Comparison of ENCODE assay signal across 8 cellular contexts in the genomic region with DNA sequence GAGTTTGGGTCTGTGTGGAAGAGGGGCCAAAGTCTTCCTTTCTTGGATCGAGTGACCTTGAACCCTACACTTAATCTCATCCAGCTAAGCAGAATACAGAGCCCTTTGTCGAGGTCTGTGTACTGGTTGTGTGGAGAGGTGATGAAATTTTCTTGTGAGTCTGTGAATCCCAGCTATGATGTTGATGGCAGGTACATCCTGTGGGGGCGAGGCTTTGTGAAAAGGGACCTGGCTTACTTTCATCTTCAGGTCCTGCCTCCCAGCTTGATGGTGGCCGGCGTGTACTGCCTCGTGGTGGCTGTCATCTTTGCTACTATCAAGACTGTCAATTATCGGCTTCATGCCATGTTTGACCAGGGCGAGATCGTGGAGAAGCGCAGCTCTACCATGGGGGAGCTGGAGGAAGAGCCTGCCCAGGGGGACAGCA. TPM values are rescaled to one million over a fixed set of nuclear protein-coding genes. Genes with fewer than 3 reads are reported as not detected.
DNase-seq lines count a peak whose midpoint lies in the region; ATAC-seq, FAIRE-seq and TF ChIP-seq lines count a peak whose summit lies in the region.

No MANE protein-coding gene starts in this region.

- no peaks in the 10 kb centered on the region for H4K20me1 ChIP-seq in KMS-11 (ENCODE audit: insufficient read depth)

- CTCF ChIA-PET in A549 (lab: Yijun Ruan, JAX) = interaction anchor here (1.0 to 1.7 kb wide), 5 partner anchors 10 to 406 kb away, joined by 3 to 17 read pairs (median 4); no protein-coding TSS in a partner anchor

- H2AFZ ChIP-seq in KMS-11 (ENCODE audit: low read depth) = no peak overlapping the region

- TF ChIP-seq RAD21 in A549 (conservative IDR thresholded peaks at IDR 0.05 in 1 of 2, IDR thresholded peaks at IDR 0.05 in 1 of 2) = no peak

- DNase-seq in A549 (ENCODE audit: low read depth in 1 of 2, low spot score in 1 of 2) (no peak), bronchial epithelial cell (ENCODE audit: low read depth) (no peak), hippocampal formation (lab: John Stamatoyannopoulos, UW) (no peak), G401 (ENCODE audit: low spot score) (no peak), NCI-H1105 (lab: John Stamatoyannopoulos, UW) (no peak)

- no peak for TF ChIP-seq CTCF in A549 (IDR thresholded peaks at IDR 0.05)
- no peak for TF ChIP-seq CTCF in KMS-11 (conservative IDR thresholded peaks at IDR 0.05; ENCODE audit: low read depth, low read length)
- TF ChIP-seq CTCF in bronchial epithelial cell (IDR thresholded peaks at IDR 0.05; ENCODE audit: insufficient read depth, low read length, severe bottlenecking) = no peak

- POLR2A ChIA-PET in A549 (lab: Yijun Ruan, JAX) = no interaction called here

- H3K79me2 ChIP-seq in KMS-11 (ENCODE audit: insufficient read depth, low read depth) = peaks cover 42% of the 10 kb centered on the region

- peak overlapping the region; percentile 87 for H3K4me3 ChIP-seq in A549
- H3K4me3 ChIP-seq in KMS-11 (IDR thresholded peaks at IDR 0.05; ENCODE audit: insufficient read depth, low read depth, low read length) = no peak overlapping the region
- H3K4me3 ChIP-seq in bronchial epithelial cell (ENCODE audit: low read depth, low read length) = peak overlapping the region; percentile 88
- H3K4me3 ChIP-seq in muscle layer of duodenum (ENCODE audit: low read depth in 1 of 2, low read length in 2 of 2) = peak overlapping the region; percentile 76 to 86

- FAIRE-seq in A549 (lab: Jason Lieb, UNC) (no peak), bronchial epithelial cell (lab: Jason Lieb, UNC) (no peak)

- H3K9ac ChIP-seq in KMS-11 = peak overlapping the region; percentile 55; the same call in 1 of the 2 replicates

- 59% methylated on average over 9 of the region's 10 CpGs for WGBS in A549 (ENCODE audit: missing lambda C conversion rate)

- TF ChIP-seq POLR2A in A549 (IDR thresholded peaks at IDR 0.05; ENCODE audit: low read length) = no peak

- H3K36me3 ChIP-seq in KMS-11 (ENCODE audit: insufficient read depth) (no peaks in the 10 kb centered on the region), bronchial epithelial cell (ENCODE audit: control insufficient read depth, insufficient read depth, low read length) (peaks cover 31% of the 10 kb centered on the region), muscle layer of duodenum (ENCODE audit: control insufficient read depth in 1 of 2, insufficient read depth in 2 of 2, low read length in 2 of 2) (peaks cover 8 to 43% of the 10 kb centered on the region in 2 donors)

- no peak for TF ChIP-seq EP300 in A549 (IDR thresholded peaks at IDR 0.05)

- H3K4me1 ChIP-seq in A549 (peaks cover 28% of the 10 kb centered on the region), KMS-11 (ENCODE audit: low read depth, poor library complexity, severe bottlenecking) (peaks cover 31% of the 10 kb centered on the region), muscle layer of duodenum (ENCODE audit: control insufficient read depth in 1 of 2, insufficient read depth in 2 of 2, low read length in 2 of 2) (peaks cover 6 to 37% of the 10 kb centered on the region in 2 donors)

- no peak for ATAC-seq in A549
- no peak for ATAC-seq in GM21576 (IDR thresholded peaks at IDR 0.05; ENCODE audit: unreplicated experiment)

- in situ Hi-C loops in G401 (cut with HindIII; ENCODE audit: low sequenced_read_pairs) = no loop called here

- H3K27me3 ChIP-seq in KMS-11 (ENCODE audit: insufficient read depth, low read depth) = no peaks in the 10 kb centered on the region
- no peaks in the 10 kb centered on the region for H3K27me3 ChIP-seq in bronchial epithelial cell (ENCODE audit: control insufficient read depth, insufficient read depth, low read length)
- H3K27me3 ChIP-seq in muscle layer of duodenum (ENCODE audit: low read depth, low read length) = no peaks in the 10 kb centered on the region

- H3K9me3 ChIP-seq in A549 (no peaks in the 10 kb centered on the region), muscle layer of duodenum (ENCODE audit: control insufficient read depth in 1 of 2, low read length in 2 of 2) (no peaks in the 10 kb centered on the region)

- H3K4me2 ChIP-seq in A549 = peak overlapping the region; percentile 98
- H3K4me2 ChIP-seq in KMS-11 = peak overlapping the region; percentile 97

- H3K27ac ChIP-seq in A549 = peak overlapping the region; percentile 86 to 98
- no peak overlapping the region for H3K27ac ChIP-seq in KMS-11
- H3K27ac ChIP-seq in muscle layer of duodenum (ENCODE audit: low read length) = peak overlapping the region; percentile 39

TF ChIP-seq in A549, 52 proteins besides CTCF, POLR2A, EP300 and RAD21 (continues in another document):
- TF ChIP-seq FOSL2 (IDR thresholded peaks at IDR 0.05) (no peak), FOSL2 (CRISPR knock-in tag; IDR thresholded peaks at IDR 0.05) (no peak), CEBPB (IDR thresholded peaks at IDR 0.05) (no peak), ZFP36 (IDR thresholded peaks at IDR 0.05; ENCODE audit: borderline replicate concordance, partially characterized antibody) (no peak), SMC3 (IDR thresholded peaks at IDR 0.05) (no peak), HDAC2 (IDR thresholded peaks at IDR 0.05) (no peak), MAZ (IDR thresholded peaks at IDR 0.05; ENCODE audit: borderline replicate concordance, low read depth, low read length) (no peak), KDM1A (IDR thresholded peaks at IDR 0.05; ENCODE audit: low read depth) (no peak), NR3C1 (IDR thresholded peaks at IDR 0.05) (no peak), HOXB5 (CRISPR knock-in tag; IDR thresholded peaks at IDR 0.05) (no peak), JUNB (IDR thresholded peaks at IDR 0.05) (no peak)
- TF ChIP-seq, protein P1, sequence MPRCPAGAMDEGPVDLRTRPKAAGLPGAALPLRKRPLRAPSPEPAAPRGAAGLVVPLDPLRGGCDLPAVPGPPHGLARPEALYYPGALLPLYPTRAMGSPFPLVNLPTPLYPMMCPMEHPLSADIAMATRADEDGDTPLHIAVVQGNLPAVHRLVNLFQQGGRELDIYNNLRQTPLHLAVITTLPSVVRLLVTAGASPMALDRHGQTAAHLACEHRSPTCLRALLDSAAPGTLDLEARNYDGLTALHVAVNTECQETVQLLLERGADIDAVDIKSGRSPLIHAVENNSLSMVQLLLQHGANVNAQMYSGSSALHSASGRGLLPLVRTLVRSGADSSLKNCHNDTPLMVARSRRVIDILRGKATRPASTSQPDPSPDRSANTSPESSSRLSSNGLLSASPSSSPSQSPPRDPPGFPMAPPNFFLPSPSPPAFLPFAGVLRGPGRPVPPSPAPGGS (IDR thresholded peaks at IDR 0.05) = no peak
- TF ChIP-seq, protein P2, sequence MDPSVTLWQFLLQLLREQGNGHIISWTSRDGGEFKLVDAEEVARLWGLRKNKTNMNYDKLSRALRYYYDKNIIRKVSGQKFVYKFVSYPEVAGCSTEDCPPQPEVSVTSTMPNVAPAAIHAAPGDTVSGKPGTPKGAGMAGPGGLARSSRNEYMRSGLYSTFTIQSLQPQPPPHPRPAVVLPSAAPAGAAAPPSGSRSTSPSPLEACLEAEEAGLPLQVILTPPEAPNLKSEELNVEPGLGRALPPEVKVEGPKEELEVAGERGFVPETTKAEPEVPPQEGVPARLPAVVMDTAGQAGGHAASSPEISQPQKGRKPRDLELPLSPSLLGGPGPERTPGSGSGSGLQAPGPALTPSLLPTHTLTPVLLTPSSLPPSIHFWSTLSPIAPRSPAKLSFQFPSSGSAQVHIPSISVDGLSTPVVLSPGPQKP (IDR thresholded peaks at IDR 0.05; ENCODE audit: low read depth, low read length) = no peak

RNA-seq across cellular contexts. Expression of a gene that starts 1.0 kb away (rescaled TPM):
- polyA plus RNA-seq in A549 (2011; rRNA removed) (14.2 and 17.2 TPM in 2 replicates), A549 (2017; fragmentation: RNase III; extraction: RNeasy Plus Mini Kit Qiagen cat#74134 plus additional on column Dnase treatment) (26.6 to 30.8 TPM (median 29.7 TPM) in 3 replicates)
- 37.5 and 49.6 TPM in 2 replicates for polyA plus RNA-seq in A549 (2012; cell fraction: cytosol; rRNA removed)
- 142 and 197 TPM in 2 replicates for polyA plus RNA-seq in A549 (2012; cell fraction: nucleus; rRNA removed)
- polyA minus RNA-seq in A549 (2011; rRNA and poly(A)+ RNA removed) = 22.9 and 35.0 TPM in 2 replicates
- total RNA-seq in bronchial epithelial cell = 5.3 and 10.2 TPM in 2 replicates
- 27.4 and 29.0 TPM in 2 replicates for total RNA-seq in G401 (2014; rRNA removed; shearing (Covaris generic))

RNA-seq across cellular contexts. Expression of a gene that starts 2.6 kb away (rescaled TPM):
- polyA plus RNA-seq in A549 (2011; rRNA removed) = 16.7 and 18.1 TPM in 2 replicates
- 30.6 and 42.9 TPM in 2 replicates for polyA plus RNA-seq in A549 (2012; cell fraction: cytosol; rRNA removed)
- 47.1 and 61.0 TPM in 2 replicates for polyA plus RNA-seq in A549 (2012; cell fraction: nucleus; rRNA removed)
- 30.9 to 34.9 TPM (median 34.5 TPM) in 3 replicates for polyA plus RNA-seq in A549 (2017; fragmentation: RNase III; extraction: RNeasy Plus Mini Kit Qiagen cat#74134 plus additional on column Dnase treatment)
- 35.2 and 53.1 TPM in 2 replicates for polyA minus RNA-seq in A549 (2011; rRNA and poly(A)+ RNA removed)
- total RNA-seq in bronchial epithelial cell = 11.1 and 18.6 TPM in 2 replicates
- total RNA-seq in G401 (2014; rRNA removed; shearing (Covaris generic)) = 32.6 and 34.3 TPM in 2 replicates

RNA-seq across cellular contexts. Expression of a gene that starts 21.0 kb away (rescaled TPM):
- polyA plus RNA-seq in A549 (2011; rRNA removed) (0.11 and 0.13 TPM in 2 replicates), A549 (2017; fragmentation: RNase III; extraction: RNeasy Plus Mini Kit Qiagen cat#74134 plus additional on column Dnase treatment) (0.49 to 0.50 TPM (median 0.50 TPM) in 3 replicates)
- polyA plus RNA-seq in A549 (2012; cell fraction: cytosol; rRNA removed) = 0.61 and 0.74 TPM in 2 replicates
- 2.0 and 2.8 TPM in 2 replicates for polyA plus RNA-seq in A549 (2012; cell fraction: nucleus; rRNA removed)
- 0.17 TPM in 1 of 2 replicates, not detected in the other for polyA minus RNA-seq in A549 (2011; rRNA and poly(A)+ RNA removed)
- 0.79 and 4.1 TPM in 2 replicates for total RNA-seq in bronchial epithelial cell
- total RNA-seq in G401 (2014; rRNA removed; shearing (Covaris generic)) = 0.12 TPM in 1 of 2 replicates, not detected in the other

RNA-seq across cellular contexts. Expression of a gene that starts 21.3 kb away (rescaled TPM):
- polyA plus RNA-seq in A549 (2011; rRNA removed) = 9.9 and 10.4 TPM in 2 replicates
- polyA plus RNA-seq in A549 (2012; cell fraction: cytosol; rRNA removed) = 20.3 and 32.5 TPM in 2 replicates
- polyA plus RNA-seq in A549 (2012; cell fraction: nucleus; rRNA removed) = 27.9 and 48.3 TPM in 2 replicates
- polyA plus RNA-seq in A549 (2017; fragmentation: RNase III; extraction: RNeasy Plus Mini Kit Qiagen cat#74134 plus additional on column Dnase treatment) = 16.9 to 21.3 TPM (median 17.4 TPM) in 3 replicates
- polyA minus RNA-seq in A549 (2011; rRNA and poly(A)+ RNA removed) = 9.6 and 15.2 TPM in 2 replicates
- 11.1 and 15.1 TPM in 2 replicates for total RNA-seq in bronchial epithelial cell
- total RNA-seq in G401 (2014; rRNA removed; shearing (Covaris generic)) = 22.5 and 25.2 TPM in 2 replicates

RNA-seq across cellular contexts. Expression of a gene that starts 40.7 kb away (rescaled TPM):
- polyA plus RNA-seq in A549 (2011; rRNA removed) (11.6 and 13.8 TPM in 2 replicates), A549 (2017; fragmentation: RNase III; extraction: RNeasy Plus Mini Kit Qiagen cat#74134 plus additional on column Dnase treatment) (39.8 to 46.0 TPM (median 43.8 TPM) in 3 replicates)
- 44.5 and 66.2 TPM in 2 replicates for polyA plus RNA-seq in A549 (2012; cell fraction: cytosol; rRNA removed)
- polyA plus RNA-seq in A549 (2012; cell fraction: nucleus; rRNA removed) = 112 and 167 TPM in 2 replicates
- polyA minus RNA-seq in A549 (2011; rRNA and poly(A)+ RNA removed) = 12.3 and 18.7 TPM in 2 replicates
- 31.6 and 62.0 TPM in 2 replicates for total RNA-seq in bronchial epithelial cell
- 8.7 and 16.5 TPM in 2 replicates for total RNA-seq in G401 (2014; rRNA removed; shearing (Covaris generic))
